14 cellular contexts compared by ENCODE assay signal in genomic region chr3:194561306-194561974, GRCh38.
DNase-seq lines count a peak whose midpoint lies in the region; ATAC-seq, FAIRE-seq and TF ChIP-seq lines count a peak whose summit lies in the region.
"Had no signal": no experiment of that assay in that cellular context is flagged by ENCODE, and none has a peak within 500 bp of the region (broad histone marks: within the 10 kb centered on the region; RNA-seq: fewer than 3 reads in every experiment).

No MANE protein-coding gene starts in this region.

- no peak overlapping the region for H2AFZ ChIP-seq in PC-3 (ENCODE audit: low read length)

- peaks cover 23% of the 10 kb centered on the region for H3K4me1 ChIP-seq in PC-3 (ENCODE audit: insufficient read depth, low read length)
- peaks cover 3% of the 10 kb centered on the region for H3K4me1 ChIP-seq in suprapubic skin
- H3K4me1 ChIP-seq: lower lobe of right lung had no signal

- TF ChIP-seq CTCF in PC-3 (conservative IDR thresholded peaks at IDR 0.05; ENCODE audit: low read depth, low read length) (no peak), choroid plexus epithelial cell (conservative IDR thresholded peaks at IDR 0.05; ENCODE audit: low read depth, low read length) (no peak), D721Med (IDR thresholded peaks at IDR 0.05; ENCODE audit: insufficient read depth, missing control alignments) (no peak), suprapubic skin (IDR thresholded peaks at IDR 0.05) (no peak)

- no peak for FAIRE-seq in D721Med (lab: Jason Lieb, UNC)

- H4K20me1 ChIP-seq in PC-3 (ENCODE audit: low read length) = no peaks in the 10 kb centered on the region

- TF ChIP-seq EP300 in suprapubic skin (IDR thresholded peaks at IDR 0.05) = no peak

- H3K79me2 ChIP-seq in PC-3 (ENCODE audit: low read length) = no peaks in the 10 kb centered on the region

- DNase-seq in activated T-cell treated with anti-CD3 and anti-CD28 coated beads, Interleukin-2, amount 50 U/mL, for 4 hours = no peak
- no peak for DNase-seq in activated T-cell treated with anti-CD3 and anti-CD28 coated beads, Interleukin-2, amount 50 U/mL, for 48 hours
- DNase-seq in PC-3 (peak; percentile 67), choroid plexus epithelial cell (ENCODE audit: low read depth) (peak; percentile 51), posterior vena cava (ENCODE audit: low spot score) (peak; percentile 40), D721Med (ENCODE audit: insufficient read length, low spot score) (no peak), suprapubic skin (ENCODE audit: low spot score in 2 of 2) (no peak), NCI-H2029 treated with DMSO at 0.1 percent for 48 hours (lab: John Stamatoyannopoulos, UW) (no peak)
- DNase-seq: lower lobe of right lung; NCI-H1694 treated with DMSO at 0.1 percent for 48 hours; NK-92 treated with Interleukin-12 subunit alpha and Interleukin-12 subunit beta, amount 100 ng/mL, for 24 hours; T-helper 9 cell had no signal

- H3K27me3 Mint-ChIP-seq in activated T-cell treated with anti-CD3 and anti-CD28 coated beads, Interleukin-2, amount 50 U/mL, for 4 hours (ENCODE audit: low read depth) = peaks cover 15% of the 10 kb centered on the region

- no peaks in the 10 kb centered on the region for H3F3A ChIP-seq in PC-3 (ENCODE audit: low read length, unreplicated experiment)

- WGBS in suprapubic skin = 53% methylated on average over 7 of the region's 7 CpGs

- H3K9ac ChIP-seq in PC-3 (ENCODE audit: low read length) = no peak overlapping the region

- peak overlapping the region; percentile 39; the same call in 1 of the 2 replicates for H3K27ac ChIP-seq in PC-3 (ENCODE audit: low read length)
- H3K27ac ChIP-seq in suprapubic skin = no peak overlapping the region
- H3K27ac ChIP-seq: lower lobe of right lung, thoracic aorta had no signal

- H3K4me3 Mint-ChIP-seq in activated T-cell treated with anti-CD3 and anti-CD28 coated beads, Interleukin-2, amount 50 U/mL, for 4 hours = no peak overlapping the region
- H3K4me3 Mint-ChIP-seq: activated T-helper 1 cell treated with anti-CD3 and anti-CD28 coated beads, Interleukin-12 subunit alpha, Interleukin-12 subunit beta, Interleukin-2, Interleukin-4 antibody, amounts not matched to agents 30 ng/mL and 10 ng/mL and 1 ng/mL, durations not matched to agents 14 hours and 24 hours and 36 hours had no signal

- no TSS peak for BruUV-seq in PC-3 (replicated peaks; lab: Mats Ljungman, UMichigan)

- peak; percentile 48 to 50 for ATAC-seq in activated T-cell treated with anti-CD3 and anti-CD28 coated beads, Interleukin-2, amount 50 U/mL, for 4 hours
- peak; percentile 45; the same call in 1 of the 2 replicates for ATAC-seq in PC-3

- H3K9me2 ChIP-seq in PC-3 (replicated peaks; ENCODE audit: low read length) = no peaks in the 10 kb centered on the region

- H3K9me3 Mint-ChIP-seq in activated T-cell treated with anti-CD3 and anti-CD28 coated beads, Interleukin-2, amount 50 U/mL, for 4 hours = no peaks in the 10 kb centered on the region
- H3K9me3 Mint-ChIP-seq: activated T-helper 1 cell treated with anti-CD3 and anti-CD28 coated beads, Interleukin-12 subunit alpha, Interleukin-12 subunit beta, Interleukin-2, Interleukin-4 antibody, amounts not matched to agents 30 ng/mL and 10 ng/mL and 1 ng/mL, durations not matched to agents 14 hours and 24 hours and 36 hours had no signal

- intact Hi-C loops in PC-3 (cut with micrococcal nuclease) (no loop called here), posterior vena cava (cut with DNase I) (no loop called here)

- H3K36me3 Mint-ChIP-seq in activated T-cell treated with anti-CD3 and anti-CD28 coated beads, Interleukin-2, amount 50 U/mL, for 4 hours (ENCODE audit: insufficient read depth) = no peaks in the 10 kb centered on the region

- H3K36me3 ChIP-seq in PC-3 (ENCODE audit: low read depth, low read length) (no peaks in the 10 kb centered on the region), suprapubic skin (no peaks in the 10 kb centered on the region)
- H3K36me3 ChIP-seq: lower lobe of right lung, thoracic aorta had no signal

- no peaks in the 10 kb centered on the region for H3K27me3 ChIP-seq in PC-3 (ENCODE audit: low read length)
- H3K27me3 ChIP-seq in suprapubic skin = no peaks in the 10 kb centered on the region

- TF ChIP-seq POLR2A in suprapubic skin (IDR thresholded peaks at IDR 0.05) = no peak

- POLR2A ChIA-PET in PC-3 (lab: Charles Lee; ENCODE audit: unreplicated experiment) = no interaction called here

- H3K4me3 ChIP-seq in PC-3 (ENCODE audit: low read length) (no peak overlapping the region), choroid plexus epithelial cell (ENCODE audit: low read depth, low read length) (no peak overlapping the region), suprapubic skin (no peak overlapping the region)
- H3K4me3 ChIP-seq: lower lobe of right lung, thoracic aorta had no signal

- H3K9me3 ChIP-seq in PC-3 (ENCODE audit: low read length) = no peaks in the 10 kb centered on the region
- no peaks in the 10 kb centered on the region for H3K9me3 ChIP-seq in suprapubic skin
- H3K9me3 ChIP-seq: lower lobe of right lung, thoracic aorta had no signal

- no peak overlapping the region; the same call in 1 of the 2 replicates for H3K4me2 ChIP-seq in PC-3 (ENCODE audit: low read length)

- H3K4me1 Mint-ChIP-seq in activated T-cell treated with anti-CD3 and anti-CD28 coated beads, Interleukin-2, amount 50 U/mL, for 4 hours (ENCODE audit: low read depth) = peaks cover 12% of the 10 kb centered on the region

- CTCF ChIA-PET in PC-3 (lab: Charles Lee) = no interaction called here

Comparison
In these comparisons a context has a peak if more than half of its experiments do, and no peak if none do; other contexts are left out.
1. DNase-seq: peak in PC-3 (single experiment), choroid plexus epithelial cell (single experiment) and posterior vena cava (single experiment); none in activated T-cell treated with anti-CD3 and anti-CD28 coated beads, Interleukin-2, amount 50 U/mL, for 4 hours (single experiment), activated T-cell treated with anti-CD3 and anti-CD28 coated beads, Interleukin-2, amount 50 U/mL, for 48 hours (0 of 2), D721Med (single experiment), suprapubic skin (0 of 2) and NCI-H2029 treated with DMSO at 0.1 percent for 48 hours (single experiment).